12 cellular contexts compared by ENCODE assay signal in the genomic region with DNA sequence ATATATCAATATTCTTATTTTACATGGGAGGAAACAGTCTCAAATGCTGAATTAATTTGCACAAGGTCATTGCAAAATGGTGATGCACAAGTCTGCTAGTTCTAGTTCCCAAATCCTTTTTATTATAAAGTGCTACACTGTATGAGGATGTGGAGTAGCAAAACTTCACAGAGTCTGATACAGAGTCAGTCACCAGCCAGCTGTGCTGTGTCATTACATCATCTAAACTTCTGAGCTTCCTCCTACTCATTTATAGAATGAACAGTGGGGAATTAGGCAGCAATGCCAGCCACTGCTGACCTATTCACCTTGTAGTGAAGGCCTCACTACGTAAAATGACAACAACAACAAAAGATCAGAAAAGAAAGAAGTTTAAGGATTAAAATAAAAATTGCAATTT.
A peak's percentile ranks its signal among the peaks of the same experiment; 100 is the strongest.
DNase-seq lines count a peak whose midpoint lies in the region; ATAC-seq lines count a peak whose summit lies in the region.
"Had no signal": no experiment of that assay in that cellular context is flagged by ENCODE, and none has a peak within 500 bp of the region (broad histone marks: within the 10 kb centered on the region; RNA-seq: fewer than 3 reads in every experiment).

No MANE protein-coding gene starts in this region.

- H3K9me3 ChIP-seq in mesodermal cell (ENCODE audit: control insufficient read depth, low read length), result no peaks in the 10 kb centered on the region

- peaks cover 4% of the 10 kb centered on the region for H3K4me1 ChIP-seq in mesodermal cell (ENCODE audit: control insufficient read depth, insufficient read depth, low read length, poor library complexity, severe bottlenecking)

- DNase-seq in RPMI7951 (ENCODE audit: low read depth) (peak; percentile 8), SHP77 (lab: John Stamatoyannopoulos, UW) (no peak), NCI-H2227 (lab: John Stamatoyannopoulos, UW; ENCODE audit: unreplicated experiment) (no peak), NCI-H774 (lab: John Stamatoyannopoulos, UW) (no peak)
- DNase-seq: activated CD8-positive, alpha-beta memory T cell treated with anti-CD3 and anti-CD28 coated beads, Interleukin-2, amount 50 U/mL, for 48 hours; endodermal cell; midbrain; NCI-H748 treated with DMSO at 0.1 percent for 48 hours had no signal

- no peak overlapping the region for H3K4me3 ChIP-seq in mesodermal cell (ENCODE audit: extremely low read depth, insufficient read depth, low read length, poor library complexity, severe bottlenecking)

- no peaks in the 10 kb centered on the region for H3K36me3 ChIP-seq in mesodermal cell (ENCODE audit: control insufficient read depth, insufficient read depth, low read length)

- H3K27ac ChIP-seq in mesodermal cell (ENCODE audit: low read depth, low read length, severe bottlenecking), result peak overlapping the region; percentile 88

- WGBS in mesodermal cell (ENCODE audit: insufficient coverage in 2 of 2), 2 experiments, result no CpG with 5 or more reads among the region's 1 CpG

- ATAC-seq in GM18907 (IDR thresholded peaks at IDR 0.05; ENCODE audit: unreplicated experiment) (peak; percentile 95), HG02884 (IDR thresholded peaks at IDR 0.05; ENCODE audit: unreplicated experiment) (peak; percentile 83), HG02938 (IDR thresholded peaks at IDR 0.05; ENCODE audit: unreplicated experiment) (no peak)
